Comparison of ENCODE assay signal across 1 cellular context in the genomic region with DNA sequence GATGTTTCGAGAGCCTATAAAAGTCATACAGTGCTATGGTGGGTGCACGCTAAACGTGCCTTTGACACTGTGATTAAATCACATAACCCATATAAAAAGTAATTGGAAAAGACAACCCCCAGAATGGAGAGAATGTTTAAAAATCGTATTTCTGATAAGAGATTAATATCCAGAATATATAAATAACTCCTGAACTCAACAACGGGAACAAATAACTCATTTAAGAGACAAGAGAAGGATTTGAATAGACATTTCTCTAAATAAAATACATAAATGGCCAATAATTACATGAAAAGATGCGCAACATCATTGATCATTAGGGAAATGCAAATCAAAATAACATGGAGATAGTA.
TF ChIP-seq lines count a peak whose summit lies in the region.

No MANE protein-coding gene starts in this region.

TF ChIP-seq in K562, 482 proteins besides CTCF, POLR2A, EP300 and RAD21 (continued from another document):
- TF ChIP-seq HBP1 (CRISPR knock-in tag; IDR thresholded peaks at IDR 0.05) (no peak), MCM3 (IDR thresholded peaks at IDR 0.05) (no peak), ZNF408 (CRISPR knock-in tag; IDR thresholded peaks at IDR 0.05; ENCODE audit: low read depth) (no peak), SMARCA5 (IDR thresholded peaks at IDR 0.05) (no peak), ZNF146 (CRISPR knock-in tag; IDR thresholded peaks at IDR 0.05; ENCODE audit: unreplicated experiment) (no peak), CEBPZ (IDR thresholded peaks at IDR 0.05; ENCODE audit: borderline replicate concordance, low read depth, low read length) (no peak), CAMTA2 (CRISPR knock-in tag; conservative IDR thresholded peaks at IDR 0.05) (no peak), ZNF253 (CRISPR knock-in tag; conservative IDR thresholded peaks at IDR 0.05) (no peak)
TF ChIP-seq in K562: peak in this region for 8.
